ENCODE assay signal across 19 cellular contexts in genomic region chr4:1416051-1416947, GRCh38. TPM values are rescaled to one million over a fixed set of nuclear protein-coding genes. Genes with fewer than 3 reads are reported as not detected.
A peak's percentile ranks its signal among the peaks of the same experiment; 100 is the strongest.
DNase-seq lines count a peak whose midpoint lies in the region; ATAC-seq and TF ChIP-seq lines count a peak whose summit lies in the region.
"Had no signal": no experiment of that assay in that cellular context is flagged by ENCODE, and none has a peak within 500 bp of the region (broad histone marks: within the 10 kb centered on the region; RNA-seq: fewer than 3 reads in every experiment).

No MANE protein-coding gene starts in this region.

- H3K27ac Mint-ChIP-seq in natural killer cell treated with Interleukin-12 subunit alpha and Interleukin-12 subunit beta and Interleukin-15 and Interleukin-18, amount 100 ng/mL, for 72 hours, result no peak overlapping the region
- no peak overlapping the region for H3K27ac Mint-ChIP-seq in natural killer cell
- H3K27ac Mint-ChIP-seq in T-helper 1 cell treated with Interleukin-12 subunit alpha and Interleukin-12 subunit beta and Interleukin-4 antibody, amounts not matched to agents 30 μg/mL and 1 μg/mL, for 36 hours, result peak overlapping the region; percentile 15
- H3K27ac Mint-ChIP-seq: activated naive CD8-positive, alpha-beta T cell treated with anti-CD3 and anti-CD28 coated beads, Interleukin-2, amount 50 U/mL, for 24 hours had no signal

- peak overlapping the region; percentile 39 for H4K91ac ChIP-seq in mesenchymal stem cell (ENCODE audit: low read length)

- H3K14ac ChIP-seq in mesenchymal stem cell (ENCODE audit: low read length in 2 of 2), result no peak overlapping the region

- no peak overlapping the region for H2BK5ac ChIP-seq in mesenchymal stem cell (ENCODE audit: low read depth, low read length, poor library complexity, severe bottlenecking)

- peaks cover 0 to 3% of the 10 kb centered on the region in 2 experiments for H3K36me3 ChIP-seq in mesenchymal stem cell (ENCODE audit: control insufficient read depth in 1 of 2, insufficient read depth in 2 of 2, low read depth in 1 of 2, low read length in 2 of 2)
- no peaks in the 10 kb centered on the region for H3K36me3 ChIP-seq in SJCRH30
- H3K36me3 ChIP-seq: gastroesophageal sphincter, tibial nerve had no signal

- peaks cover 42 to 69% of the 10 kb centered on the region in 2 experiments for H3K27me3 ChIP-seq in mesenchymal stem cell (ENCODE audit: control insufficient read depth in 1 of 2, insufficient read depth in 1 of 2, low read length in 2 of 2)
- peaks cover 16% of the 10 kb centered on the region for H3K27me3 ChIP-seq in SJCRH30

- H3K9me3 ChIP-seq in mesenchymal stem cell (ENCODE audit: control insufficient read depth, low read length) (peaks cover 7% of the 10 kb centered on the region), SJCRH30 (replicated peaks) (no peaks in the 10 kb centered on the region)
- H3K9me3 ChIP-seq: gastroesophageal sphincter, tibial nerve had no signal

- no peak for TF ChIP-seq CTCF in natural killer cell (IDR thresholded peaks at IDR 0.05)

- H3K27ac ChIP-seq in mesenchymal stem cell (ENCODE audit: low read length, poor library complexity, severe bottlenecking), result no peak overlapping the region
- H3K27ac ChIP-seq in SJCRH30, result no peak overlapping the region
- H3K27ac ChIP-seq: gastroesophageal sphincter, tibial nerve had no signal

- H3K23ac ChIP-seq in mesenchymal stem cell (ENCODE audit: low read length in 2 of 2), result no peak overlapping the region

- H3K79me1 ChIP-seq in mesenchymal stem cell (replicated peaks; ENCODE audit: low read length, poor library complexity, severe bottlenecking), result no peaks in the 10 kb centered on the region

- H3K4me1 Mint-ChIP-seq in natural killer cell treated with Interleukin-12 subunit alpha and Interleukin-12 subunit beta and Interleukin-15 and Interleukin-18, amount 100 ng/mL, for 72 hours (ENCODE audit: low read depth in 2 of 2), result no peaks in the 10 kb centered on the region
- H3K4me1 Mint-ChIP-seq in natural killer cell, result no peaks in the 10 kb centered on the region
- no peaks in the 10 kb centered on the region for H3K4me1 Mint-ChIP-seq in T-helper 1 cell treated with Interleukin-12 subunit alpha and Interleukin-12 subunit beta and Interleukin-4 antibody, amounts not matched to agents 30 μg/mL and 1 μg/mL, for 36 hours (ENCODE audit: low read depth)
- H3K4me1 Mint-ChIP-seq: stimulated activated naive B cell treated with anti-CD40 and anti-IgM and Interleukin-4, amounts not matched to agents 10 μg/mL and 1 μg/mL and 100 μg/mL, for 72 hours had no signal

- no peak overlapping the region for H2BK15ac ChIP-seq in mesenchymal stem cell (ENCODE audit: low read depth, poor library complexity, severe bottlenecking)

- peak; percentile 55 for DNase-seq in natural killer cell treated with Interleukin-12 subunit alpha and Interleukin-12 subunit beta and Interleukin-15 and Interleukin-18, amount 100 ng/mL, for 72 hours (ENCODE audit: low spot score)
- DNase-seq in natural killer cell, result no peak
- no peak for DNase-seq in mesenchymal stem cell
- DNase-seq in SJCRH30, result no peak
- DNase-seq in NCI-H1694 (lab: John Stamatoyannopoulos, UW), result no peak
- DNase-seq: activated naive CD8-positive, alpha-beta T cell treated with anti-CD3 and anti-CD28 coated beads, Interleukin-2, amount 50 U/mL, for 24 hours; AML-193; EL; NCI-H1105 treated with DMSO at 0.1 percent for 48 hours; NCI-H2107; NCI-H524; occipital lobe; stimulated activated naive B cell treated with anti-CD40 and anti-IgM and Interleukin-4, amounts not matched to agents 10 μg/mL and 1 μg/mL and 100 μg/mL, for 72 hours had no signal

- no peak overlapping the region for H3K9ac ChIP-seq in mesenchymal stem cell (ENCODE audit: low read length)

- H3K18ac ChIP-seq in mesenchymal stem cell (ENCODE audit: low read depth in 1 of 2, low read length in 2 of 2), result no peak overlapping the region

- H3K4me3 Mint-ChIP-seq in natural killer cell treated with Interleukin-12 subunit alpha and Interleukin-12 subunit beta and Interleukin-15 and Interleukin-18, amount 100 ng/mL, for 72 hours, result no peak overlapping the region
- H3K4me3 Mint-ChIP-seq in natural killer cell, result no peak overlapping the region
- H3K4me3 Mint-ChIP-seq in T-helper 1 cell treated with Interleukin-12 subunit alpha and Interleukin-12 subunit beta and Interleukin-4 antibody, amounts not matched to agents 30 μg/mL and 1 μg/mL, for 36 hours, result no peak overlapping the region
- H3K4me3 Mint-ChIP-seq: activated naive CD8-positive, alpha-beta T cell treated with anti-CD3 and anti-CD28 coated beads, Interleukin-2, amount 50 U/mL, for 24 hours; stimulated activated naive B cell treated with anti-CD40 and anti-IgM and Interleukin-4, amounts not matched to agents 10 μg/mL and 1 μg/mL and 100 μg/mL, for 72 hours had no signal

- no peak overlapping the region for H3K4me3 ChIP-seq in mesenchymal stem cell (ENCODE audit: insufficient read depth in 1 of 2, low read depth in 1 of 2, low read length in 2 of 2)
- H3K4me3 ChIP-seq in SJCRH30, result no peak overlapping the region
- H3K4me3 ChIP-seq: gastroesophageal sphincter, tibial nerve had no signal

- H3K9me3 Mint-ChIP-seq in natural killer cell treated with Interleukin-12 subunit alpha and Interleukin-12 subunit beta and Interleukin-15 and Interleukin-18, amount 100 ng/mL, for 72 hours, result no peaks in the 10 kb centered on the region
- H3K9me3 Mint-ChIP-seq in natural killer cell, result no peaks in the 10 kb centered on the region
- no peaks in the 10 kb centered on the region for H3K9me3 Mint-ChIP-seq in T-helper 1 cell treated with Interleukin-12 subunit alpha and Interleukin-12 subunit beta and Interleukin-4 antibody, amounts not matched to agents 30 μg/mL and 1 μg/mL, for 36 hours
- H3K9me3 Mint-ChIP-seq: activated naive CD8-positive, alpha-beta T cell treated with anti-CD3 and anti-CD28 coated beads, Interleukin-2, amount 50 U/mL, for 24 hours; stimulated activated naive B cell treated with anti-CD40 and anti-IgM and Interleukin-4, amounts not matched to agents 10 μg/mL and 1 μg/mL and 100 μg/mL, for 72 hours had no signal

- no peak overlapping the region for H2BK12ac ChIP-seq in mesenchymal stem cell (ENCODE audit: low read length in 2 of 2)

- H3K4me2 ChIP-seq in mesenchymal stem cell (ENCODE audit: low read length, poor library complexity, severe bottlenecking), result no peak overlapping the region

- ATAC-seq in natural killer cell treated with Interleukin-12 subunit alpha and Interleukin-12 subunit beta and Interleukin-15 and Interleukin-18, amount 100 ng/mL, for 72 hours, result peak in 1 of 2 donors; percentile 26
- ATAC-seq in natural killer cell (no peak), GM21423 (IDR thresholded peaks at IDR 0.05; ENCODE audit: unreplicated experiment) (no peak)
- ATAC-seq: activated naive CD8-positive, alpha-beta T cell treated with anti-CD3 and anti-CD28 coated beads, Interleukin-2, amount 50 U/mL, for 24 hours; esophagus mucosa; gastroesophageal sphincter; right cardiac atrium; stimulated activated naive B cell treated with anti-CD40 and anti-IgM and Interleukin-4, amounts not matched to agents 10 μg/mL and 1 μg/mL and 100 μg/mL, for 72 hours had no signal

- intact Hi-C loops in natural killer cell (cut with micrococcal nuclease), result no loop called here

- no peak overlapping the region for H2AFZ ChIP-seq in mesenchymal stem cell (ENCODE audit: low read depth, low read length)

- no peak overlapping the region for H2BK120ac ChIP-seq in mesenchymal stem cell (ENCODE audit: low read depth, low read length)

- 77% methylated on average over 27 of the region's 27 CpGs for WGBS in mesenchymal stem cell

- no peak overlapping the region for H4K8ac ChIP-seq in mesenchymal stem cell (ENCODE audit: low read length)

- H3K4ac ChIP-seq in mesenchymal stem cell (ENCODE audit: low read depth in 1 of 2, low read length in 2 of 2), result no peak overlapping the region

- H3K27me3 Mint-ChIP-seq in natural killer cell treated with Interleukin-12 subunit alpha and Interleukin-12 subunit beta and Interleukin-15 and Interleukin-18, amount 100 ng/mL, for 72 hours, result peaks cover 25 to 26% of the 10 kb centered on the region in 2 donors
- peaks cover 7 to 32% of the 10 kb centered on the region in 2 donors for H3K27me3 Mint-ChIP-seq in natural killer cell (ENCODE audit: low read depth in 2 of 2)
- H3K27me3 Mint-ChIP-seq in T-helper 1 cell treated with Interleukin-12 subunit alpha and Interleukin-12 subunit beta and Interleukin-4 antibody, amounts not matched to agents 30 μg/mL and 1 μg/mL, for 36 hours (ENCODE audit: low read depth), result peaks cover 5% of the 10 kb centered on the region

- H3K4me1 ChIP-seq in mesenchymal stem cell (ENCODE audit: control insufficient read depth, insufficient read depth, low read depth, low read length) (peaks cover 2% of the 10 kb centered on the region), SJCRH30 (no peaks in the 10 kb centered on the region)

- no peak overlapping the region for H2AK5ac ChIP-seq in mesenchymal stem cell (ENCODE audit: low read length, severe bottlenecking)

- no peaks in the 10 kb centered on the region for H3K36me3 Mint-ChIP-seq in natural killer cell treated with Interleukin-12 subunit alpha and Interleukin-12 subunit beta and Interleukin-15 and Interleukin-18, amount 100 ng/mL, for 72 hours
- no peaks in the 10 kb centered on the region for H3K36me3 Mint-ChIP-seq in natural killer cell
- no peaks in the 10 kb centered on the region for H3K36me3 Mint-ChIP-seq in T-helper 1 cell treated with Interleukin-12 subunit alpha and Interleukin-12 subunit beta and Interleukin-4 antibody, amounts not matched to agents 30 μg/mL and 1 μg/mL, for 36 hours (ENCODE audit: low read depth)
- H3K36me3 Mint-ChIP-seq: stimulated activated naive B cell treated with anti-CD40 and anti-IgM and Interleukin-4, amounts not matched to agents 10 μg/mL and 1 μg/mL and 100 μg/mL, for 72 hours had no signal

RNA-seq across cellular contexts. Expression of gene NKX1-1, which starts 10.1 kb away (rescaled TPM):
- total RNA-seq in natural killer cell treated with Interleukin-12 subunit alpha and Interleukin-12 subunit beta and Interleukin-15 and Interleukin-18, amount 100 ng/mL, for 72 hours, result not detected
- not detected for total RNA-seq in natural killer cell
- not detected for polyA plus RNA-seq in mesenchymal stem cell (2013, experiment 1 of 2)
- not detected for polyA plus RNA-seq in mesenchymal stem cell (2013, experiment 2 of 2)
- total RNA-seq in SJCRH30 (2014; rRNA removed; shearing (Covaris generic)), result not detected in 2 replicates
- total RNA-seq: esophagus mucosa, gastroesophageal sphincter, occipital lobe, right cardiac atrium, tibial nerve had no signal
- polyA plus RNA-seq: right cardiac atrium had no signal
